ENCODE assay signal across 2 cellular contexts in genomic region chr1:148769495-148769894, GRCh38. TPM values are rescaled to one million over a fixed set of nuclear protein-coding genes. Genes with fewer than 3 reads are reported as not detected.
"Had no signal": no experiment of that assay in that cellular context is flagged by ENCODE, and none has a peak within 500 bp of the region (broad histone marks: within the 10 kb centered on the region; RNA-seq: fewer than 3 reads in every experiment).

No MANE protein-coding gene starts in this region.

RNA-seq across cellular contexts. Expression of gene NUDT4B, which starts 20.9 kb away (rescaled TPM):
- total RNA-seq: ureter, vagina had no signal
